Comparison of ENCODE assay signal across 8 cellular contexts in the genomic region with DNA sequence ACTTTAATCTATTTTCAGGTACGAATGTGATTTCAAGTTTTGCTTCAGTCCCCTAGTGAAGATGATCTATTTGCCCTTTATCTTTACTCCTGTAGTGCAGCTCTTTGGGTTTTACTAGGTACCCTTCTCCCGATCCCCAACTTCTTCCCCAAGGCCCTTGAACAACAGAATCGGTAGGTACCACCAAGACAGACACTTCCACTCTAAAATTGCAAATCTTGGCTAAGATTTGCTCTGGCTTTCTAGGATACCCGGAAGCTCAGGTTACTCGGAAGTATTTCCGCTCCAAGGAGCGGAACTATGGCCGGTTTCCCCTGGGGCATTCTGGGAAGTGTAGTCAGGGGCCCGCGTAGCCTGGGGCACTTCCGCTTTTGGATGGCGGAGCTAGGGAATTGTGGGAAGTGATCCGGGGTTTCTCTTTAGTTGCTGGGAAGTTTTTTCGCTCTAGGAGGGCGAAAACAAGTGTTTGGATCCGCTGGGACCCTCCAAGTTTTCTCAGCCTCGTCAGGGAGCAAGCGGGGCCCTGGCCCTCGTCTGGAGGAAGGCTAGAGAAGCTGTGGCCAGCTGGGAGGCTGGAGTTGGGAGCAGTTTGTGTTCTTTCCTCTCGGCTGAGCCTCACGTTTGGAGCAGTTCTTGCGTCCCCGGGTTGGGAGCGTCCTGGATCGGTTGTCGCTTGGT. TPM values are rescaled to one million over a fixed set of nuclear protein-coding genes. Genes with fewer than 3 reads are reported as not detected.
A peak's percentile ranks its signal among the peaks of the same experiment; 100 is the strongest.
DNase-seq lines count a peak whose midpoint lies in the region; ATAC-seq and TF ChIP-seq lines count a peak whose summit lies in the region.

No MANE protein-coding gene starts in this region.

- H2AFZ ChIP-seq in IMR-90 (replicated peaks; ENCODE audit: low read length, poor library complexity), result peak overlapping the region; percentile 98
- H2AFZ ChIP-seq in fibroblast of lung (ENCODE audit: low read length), result peak overlapping the region; percentile 100

- H3K79me2 ChIP-seq in fibroblast of lung (ENCODE audit: control insufficient read depth, insufficient read depth, low read length), result no peaks in the 10 kb centered on the region

- H3K4me3 Mint-ChIP-seq in activated T-helper 2 cell treated with anti-CD3 and anti-CD28 coated beads, Interferon-gamma antibody, Interleukin-2, Interleukin-4, amounts not matched to agents 10 μg/mL and 5 μg/mL and 100 μg/mL, durations not matched to agents 14 hours and 24 hours and 36 hours (ENCODE audit: low read depth), result peak overlapping the region; percentile 85
- peak overlapping the region; percentile 84 to 98 (median 94) for H3K4me3 Mint-ChIP-seq in naive B cell
- H3K4me3 Mint-ChIP-seq in stimulated activated effector memory CD8-positive, alpha-beta T cell treated with anti-CD3 and anti-CD28 coated beads, Interleukin-12 subunit alpha, Interleukin-12 subunit beta, amount 100 ng/mL, for 72 hours, result peak overlapping the region; percentile 94

- peak overlapping the region; percentile 95 for H3K9ac ChIP-seq in IMR-90 (ENCODE audit: low read depth, low read length)
- H3K9ac ChIP-seq in fibroblast of lung (ENCODE audit: insufficient read depth, low read length), result peak overlapping the region; percentile 83

- H4K5ac ChIP-seq in IMR-90 (ENCODE audit: low read depth, low read length), result peak overlapping the region; percentile 100

- H3K9me3 ChIP-seq in IMR-90 (ENCODE audit: control insufficient read depth, insufficient read depth, low read length) (no peaks in the 10 kb centered on the region), fibroblast of lung (ENCODE audit: control insufficient read depth, insufficient read depth, low read depth, low read length) (no peaks in the 10 kb centered on the region)

- H4K8ac ChIP-seq in IMR-90 (ENCODE audit: low read depth in 2 of 2, low read length in 2 of 2), result peak overlapping the region; percentile 94 to 99

- no TSS peak for BruUV-seq in IMR-90 (replicated peaks; lab: Mats Ljungman, UMichigan)

- peak overlapping the region; percentile 79 for H2BK5ac ChIP-seq in IMR-90 (ENCODE audit: low read depth, low read length, poor library complexity, severe bottlenecking)

- intact Hi-C loops in IMR-90 (cut with micrococcal nuclease), result no loop called here
- intact Hi-C loops in activated T-helper 2 cell treated with anti-CD3 and anti-CD28 coated beads, Interferon-gamma antibody, Interleukin-2, Interleukin-4, amounts not matched to agents 10 μg/mL and 5 μg/mL and 100 μg/mL, durations not matched to agents 14 hours and 24 hours and 36 hours (cut with micrococcal nuclease), result loop anchor here (1.0 to 5.0 kb wide), 2 partner anchors 43 to 95 kb away; no protein-coding TSS in a partner anchor

- H3K4me3 ChIP-seq in IMR-90 (ENCODE audit: insufficient read depth, low read depth, low read length) (peak overlapping the region; percentile 80), fibroblast of lung (replicated peaks in 1 of 4; ENCODE audit: control extremely low read depth in 1 of 4, insufficient read depth in 1 of 4, low read depth in 3 of 4, low read length in 4 of 4) (peak overlapping the region; percentile 76 to 96 (median 94))

- no peaks in the 10 kb centered on the region for H3K9me1 ChIP-seq in IMR-90 (ENCODE audit: insufficient read depth, low read length)

- TF ChIP-seq CTCF in IMR-90 (conservative IDR thresholded peaks at IDR 0.05; ENCODE audit: low read depth, low read length) (no peak), fibroblast of lung (conservative IDR thresholded peaks at IDR 0.05 in 1 of 2, IDR thresholded peaks at IDR 0.05 in 1 of 2; ENCODE audit: low read depth in 1 of 2, low read length in 2 of 2) (no peak)

- peaks cover 13% of the 10 kb centered on the region for H3K36me3 Mint-ChIP-seq in activated T-helper 2 cell treated with anti-CD3 and anti-CD28 coated beads, Interferon-gamma antibody, Interleukin-2, Interleukin-4, amounts not matched to agents 10 μg/mL and 5 μg/mL and 100 μg/mL, durations not matched to agents 14 hours and 24 hours and 36 hours (ENCODE audit: low read depth)
- peaks cover 4 to 15% of the 10 kb centered on the region in 2 donors for H3K36me3 Mint-ChIP-seq in naive B cell
- no peaks in the 10 kb centered on the region for H3K36me3 Mint-ChIP-seq in stimulated activated effector memory CD8-positive, alpha-beta T cell treated with anti-CD3 and anti-CD28 coated beads, Interleukin-12 subunit alpha, Interleukin-12 subunit beta, amount 100 ng/mL, for 72 hours

- H4K91ac ChIP-seq in IMR-90 (ENCODE audit: insufficient read depth, low read depth, low read length), result peak overlapping the region; percentile 89

- H3K18ac ChIP-seq in IMR-90 (ENCODE audit: low read depth, low read length), result peak overlapping the region; percentile 91

- peak overlapping the region; percentile 80 for H2AK9ac ChIP-seq in IMR-90 (replicated peaks; ENCODE audit: low read depth, low read length, poor library complexity)

- no peaks in the 10 kb centered on the region for H3K4me1 ChIP-seq in IMR-90 (ENCODE audit: control insufficient read depth, insufficient read depth, low read length)
- H3K4me1 ChIP-seq in fibroblast of lung (ENCODE audit: control insufficient read depth, extremely low read depth, insufficient read depth, low read length), result no peaks in the 10 kb centered on the region

- H2BK20ac ChIP-seq in IMR-90 (ENCODE audit: low read depth, low read length), result 0 out of 2 replicates have a peak overlapping the region, but pooled peaks have one; percentile 49

- no peak for TF ChIP-seq POLR2A in IMR-90 (IDR thresholded peaks at IDR 0.05; ENCODE audit: low read depth, low read length)

- H3K4me2 ChIP-seq in IMR-90 (ENCODE audit: low read depth, low read length) (peak overlapping the region; percentile 89), fibroblast of lung (ENCODE audit: extremely low read depth, insufficient read depth, low read length) (peak overlapping the region; percentile 81)

- CTCF ChIA-PET in IMR-90 (lab: Yijun Ruan, JAX), result no interaction called here

- H3K27ac Mint-ChIP-seq in activated T-helper 2 cell treated with anti-CD3 and anti-CD28 coated beads, Interferon-gamma antibody, Interleukin-2, Interleukin-4, amounts not matched to agents 10 μg/mL and 5 μg/mL and 100 μg/mL, durations not matched to agents 14 hours and 24 hours and 36 hours, result peak overlapping the region; percentile 76
- peak overlapping the region; percentile 41 to 96 (median 82) for H3K27ac Mint-ChIP-seq in naive B cell
- peak overlapping the region; percentile 99 for H3K27ac Mint-ChIP-seq in stimulated activated effector memory CD8-positive, alpha-beta T cell treated with anti-CD3 and anti-CD28 coated beads, Interleukin-12 subunit alpha, Interleukin-12 subunit beta, amount 100 ng/mL, for 72 hours

- DNase-seq in D341Med (ENCODE audit: low spot score), result peak; percentile 91
- peak; percentile 93 for DNase-seq in IMR-90
- peak; percentile 71 for DNase-seq in activated T-helper 2 cell treated with anti-CD3 and anti-CD28 coated beads, Interferon-gamma antibody, Interleukin-2, Interleukin-4, amounts not matched to agents 10 μg/mL and 5 μg/mL and 100 μg/mL, durations not matched to agents 14 hours and 24 hours and 36 hours (ENCODE audit: low spot score)
- peak; percentile 91 to 94 for DNase-seq in fibroblast of lung (ENCODE audit: low read depth in 2 of 2)
- DNase-seq in naive B cell, result peak; percentile 78
- peak; percentile 49 to 83 for DNase-seq in stimulated activated effector memory CD8-positive, alpha-beta T cell treated with anti-CD3 and anti-CD28 coated beads, Interleukin-12 subunit alpha, Interleukin-12 subunit beta, amount 100 ng/mL, for 72 hours (ENCODE audit: low spot score in 2 of 2)

- dilution Hi-C loops in IMR-90 (cut with HindIII; ENCODE audit: low sequenced_read_pairs, unreplicated experiment), result no loop called here

- ATAC-seq in GM21515 (IDR thresholded peaks at IDR 0.05; ENCODE audit: unreplicated experiment) (peak; percentile 92), IMR-90 (ENCODE audit: low read depth) (peak; percentile 92), naive B cell (ENCODE audit: low read depth in 2 of 2) (peak; percentile 90 to 93)
- peak; percentile 92 for ATAC-seq in stimulated activated effector memory CD8-positive, alpha-beta T cell treated with anti-CD3 and anti-CD28 coated beads, Interleukin-12 subunit alpha, Interleukin-12 subunit beta, amount 100 ng/mL, for 72 hours

- H3K4me1 Mint-ChIP-seq in activated T-helper 2 cell treated with anti-CD3 and anti-CD28 coated beads, Interferon-gamma antibody, Interleukin-2, Interleukin-4, amounts not matched to agents 10 μg/mL and 5 μg/mL and 100 μg/mL, durations not matched to agents 14 hours and 24 hours and 36 hours (ENCODE audit: low read depth), result peaks cover 8% of the 10 kb centered on the region
- peaks cover 6 to 12% (median 10%) of the 10 kb centered on the region in 3 donors for H3K4me1 Mint-ChIP-seq in naive B cell
- peaks cover 12% of the 10 kb centered on the region for H3K4me1 Mint-ChIP-seq in stimulated activated effector memory CD8-positive, alpha-beta T cell treated with anti-CD3 and anti-CD28 coated beads, Interleukin-12 subunit alpha, Interleukin-12 subunit beta, amount 100 ng/mL, for 72 hours

- H3K36me3 ChIP-seq in IMR-90 (ENCODE audit: control insufficient read depth, insufficient read depth, low read length) (no peaks in the 10 kb centered on the region), fibroblast of lung (ENCODE audit: control insufficient read depth, insufficient read depth, low read length) (no peaks in the 10 kb centered on the region)

- peak overlapping the region; percentile 45; the same call in 1 of the 2 replicates for H2AK5ac ChIP-seq in IMR-90 (ENCODE audit: low read depth, low read length)

- H2BK15ac ChIP-seq in IMR-90 (ENCODE audit: low read depth, low read length), result 0 out of 3 replicates have a peak overlapping the region, but pooled peaks have one; percentile 49

- peaks cover 2 to 4% of the 10 kb centered on the region in 2 experiments; a peak in 2 of 4 replicates for H3K79me1 ChIP-seq in IMR-90 (ENCODE audit: low read depth in 1 of 2, low read length in 2 of 2)

- peak overlapping the region; percentile 94 for H3K56ac ChIP-seq in IMR-90 (ENCODE audit: extremely low read depth, insufficient read depth, low read length)

- WGBS in IMR-90 (ENCODE audit: extremely low coverage in 2 of 2, insufficient read length in 1 of 2), 2 experiments, result 0% methylated on average over 3 of the region's 26 CpGs; no CpG with 5 or more reads in 1 of the 2 experiments

- POLR2A ChIA-PET in IMR-90 (lab: Charles Lee; ENCODE audit: unreplicated experiment), result interaction anchor here (0.6 kb wide), 2 partner anchors 13 to 135 kb away, joined by 3 to 4 read pairs; no protein-coding TSS in a partner anchor

- no peaks in the 10 kb centered on the region for H4K20me1 ChIP-seq in IMR-90 (ENCODE audit: insufficient read depth, low read length)
- no peaks in the 10 kb centered on the region for H4K20me1 ChIP-seq in fibroblast of lung (ENCODE audit: control insufficient read depth, extremely low read depth, insufficient read depth, low read length)

- peak overlapping the region; percentile 97 for H3K4ac ChIP-seq in IMR-90 (ENCODE audit: low read depth, low read length)

- H3K14ac ChIP-seq in IMR-90 (replicated peaks; ENCODE audit: low read depth, low read length), result peak overlapping the region; percentile 100

- in situ Hi-C loops in IMR-90 (cut with MboI; ENCODE audit: low sequenced_read_pairs), result no loop called here

- H3K27ac ChIP-seq in IMR-90 (ENCODE audit: insufficient read depth, low read length) (peak overlapping the region; percentile 88), fibroblast of lung (ENCODE audit: insufficient read depth, low read length) (peak overlapping the region; percentile 88)

- H3K27me3 ChIP-seq in IMR-90 (ENCODE audit: control insufficient read depth, insufficient read depth, low read length), result no peaks in the 10 kb centered on the region
- H3K27me3 ChIP-seq in fibroblast of lung (ENCODE audit: control insufficient read depth, insufficient read depth, low read length), result no peaks in the 10 kb centered on the region

- H2BK120ac ChIP-seq in IMR-90 (ENCODE audit: low read depth, low read length), result peak overlapping the region; percentile 63

- H3K23ac ChIP-seq in IMR-90 (ENCODE audit: low read depth, low read length), result peak overlapping the region; percentile 97

- H3K27me3 Mint-ChIP-seq in activated T-helper 2 cell treated with anti-CD3 and anti-CD28 coated beads, Interferon-gamma antibody, Interleukin-2, Interleukin-4, amounts not matched to agents 10 μg/mL and 5 μg/mL and 100 μg/mL, durations not matched to agents 14 hours and 24 hours and 36 hours (ENCODE audit: low read depth), result no peaks in the 10 kb centered on the region
- peaks cover 0 to 27% (median 7%) of the 10 kb centered on the region in 3 donors for H3K27me3 Mint-ChIP-seq in naive B cell

- TF ChIP-seq RAD21 in IMR-90 (IDR thresholded peaks at IDR 0.05; ENCODE audit: low read length), result 0 out of 2 replicates have a peak, but pooled peaks have one; percentile 2

- peaks cover 55% of the 10 kb centered on the region for H3K9me3 Mint-ChIP-seq in activated T-helper 2 cell treated with anti-CD3 and anti-CD28 coated beads, Interferon-gamma antibody, Interleukin-2, Interleukin-4, amounts not matched to agents 10 μg/mL and 5 μg/mL and 100 μg/mL, durations not matched to agents 14 hours and 24 hours and 36 hours
- H3K9me3 Mint-ChIP-seq in naive B cell, result peaks cover 4 to 32% (median 20%) of the 10 kb centered on the region in 7 donors
- peaks cover 11% of the 10 kb centered on the region for H3K9me3 Mint-ChIP-seq in stimulated activated effector memory CD8-positive, alpha-beta T cell treated with anti-CD3 and anti-CD28 coated beads, Interleukin-12 subunit alpha, Interleukin-12 subunit beta, amount 100 ng/mL, for 72 hours

RNA-seq across cellular contexts. Expression of gene ZNF227, which starts 5.1 kb away (rescaled TPM):
- 17.8 and 19.2 TPM in 2 replicates for total RNA-seq in IMR-90 (2012; rRNA removed)
- 3.4 and 4.9 TPM in 2 replicates for polyA plus RNA-seq in IMR-90 (2012; rRNA removed)
- polyA plus RNA-seq in IMR-90 (2012; cell fraction: cytosol; rRNA removed), result 0.99 and 1.3 TPM in 2 replicates
- 0.99 and 5.0 TPM in 2 replicates for polyA plus RNA-seq in IMR-90 (2012; cell fraction: nucleus; rRNA removed; ENCODE audit: low replicate concordance)
- polyA plus RNA-seq in PFSK-1 (2012; ENCODE audit: insufficient read length, low read depth), result 5.8 TPM
- 17.6 and 17.7 TPM in 2 replicates for total RNA-seq in activated T-helper 2 cell treated with anti-CD3 and anti-CD28 coated beads, Interferon-gamma antibody, Interleukin-2, Interleukin-4, amounts not matched to agents 10 μg/mL and 5 μg/mL and 100 μg/mL, durations not matched to agents 14 hours and 24 hours and 36 hours
- total RNA-seq in fibroblast of lung, result 27.7 and 32.0 TPM in 2 replicates
- polyA plus RNA-seq in fibroblast of lung, result 8.3 and 9.9 TPM in 2 replicates
- 7.4 and 8.6 TPM in 2 replicates for polyA plus RNA-seq in fibroblast of lung (2012)
- polyA minus RNA-seq in fibroblast of lung (ENCODE audit: low replicate concordance), result 15.5 and 16.8 TPM in 2 replicates
- 10 to 100 TPM; 13.7 to 27.9 (median 16.2) TPM for polyA plus RNA-seq in naive B cell (ENCODE audit: low read depth in 6 of 6)

RNA-seq across cellular contexts. Expression of gene ZNF226, which starts 42.4 kb away (rescaled TPM):
- total RNA-seq in IMR-90 (2012; rRNA removed) (14.0 and 16.7 TPM in 2 replicates), fibroblast of lung (17.5 and 30.7 TPM in 2 replicates)
- polyA plus RNA-seq in IMR-90 (2012; rRNA removed) (12.6 and 15.7 TPM in 2 replicates), fibroblast of lung (18.8 and 21.4 TPM in 2 replicates), naive B cell (ENCODE audit: low read depth in 6 of 6) (10 to 100 TPM; 26.0 to 38.5 (median 30.8) TPM)
- 4.1 and 10.8 TPM in 2 replicates for polyA plus RNA-seq in IMR-90 (2012; cell fraction: cytosol; rRNA removed)
- 5.4 and 30.3 TPM in 2 replicates for polyA plus RNA-seq in IMR-90 (2012; cell fraction: nucleus; rRNA removed; ENCODE audit: low replicate concordance)
- 7.4 TPM for polyA plus RNA-seq in PFSK-1 (2012; ENCODE audit: insufficient read length, low read depth)
- total RNA-seq in activated T-helper 2 cell treated with anti-CD3 and anti-CD28 coated beads, Interferon-gamma antibody, Interleukin-2, Interleukin-4, amounts not matched to agents 10 μg/mL and 5 μg/mL and 100 μg/mL, durations not matched to agents 14 hours and 24 hours and 36 hours, result 6.6 and 9.8 TPM in 2 replicates
- polyA plus RNA-seq in fibroblast of lung (2012), result 20.9 and 23.1 TPM in 2 replicates
- polyA minus RNA-seq in fibroblast of lung (ENCODE audit: low replicate concordance), result 0.75 and 3.1 TPM in 2 replicates

RNA-seq across cellular contexts. Expression of gene ZNF233, which starts 52.4 kb away (rescaled TPM):
- total RNA-seq in IMR-90 (2012; rRNA removed) (0.56 and 0.72 TPM in 2 replicates), fibroblast of lung (3.6 and 5.9 TPM in 2 replicates)
- polyA plus RNA-seq in IMR-90 (2012; rRNA removed) (0.26 and 0.39 TPM in 2 replicates), fibroblast of lung (0.96 and 1.3 TPM in 2 replicates), naive B cell (ENCODE audit: low read depth in 6 of 6) (1 to 10 TPM in 4 of 6 donors, under 1 TPM in 1, not detected in 1; 0.92 to 2.9 (median 2.7) TPM)
- polyA plus RNA-seq in IMR-90 (2012; cell fraction: cytosol; rRNA removed), result 0.09 and 0.11 TPM in 2 replicates
- polyA plus RNA-seq in IMR-90 (2012; cell fraction: nucleus; rRNA removed; ENCODE audit: low replicate concordance), result 0.11 and 0.44 TPM in 2 replicates
- 0.19 TPM for polyA plus RNA-seq in PFSK-1 (2012; ENCODE audit: insufficient read length, low read depth)
- not detected in 2 replicates for total RNA-seq in activated T-helper 2 cell treated with anti-CD3 and anti-CD28 coated beads, Interferon-gamma antibody, Interleukin-2, Interleukin-4, amounts not matched to agents 10 μg/mL and 5 μg/mL and 100 μg/mL, durations not matched to agents 14 hours and 24 hours and 36 hours
- 0.91 and 1.1 TPM in 2 replicates for polyA plus RNA-seq in fibroblast of lung (2012)
- 0.67 and 0.74 TPM in 2 replicates for polyA minus RNA-seq in fibroblast of lung (ENCODE audit: low replicate concordance)

Comparison
In these comparisons a context has a peak if more than half of its experiments do, and no peak if none do; other contexts are left out.
1. Peak in every context shown above with its lines: DNase-seq, ATAC-seq, H3K4me3 ChIP-seq and H3K27ac ChIP-seq.